Comparison of ENCODE assay signal across 12 cellular contexts in the genomic region with DNA sequence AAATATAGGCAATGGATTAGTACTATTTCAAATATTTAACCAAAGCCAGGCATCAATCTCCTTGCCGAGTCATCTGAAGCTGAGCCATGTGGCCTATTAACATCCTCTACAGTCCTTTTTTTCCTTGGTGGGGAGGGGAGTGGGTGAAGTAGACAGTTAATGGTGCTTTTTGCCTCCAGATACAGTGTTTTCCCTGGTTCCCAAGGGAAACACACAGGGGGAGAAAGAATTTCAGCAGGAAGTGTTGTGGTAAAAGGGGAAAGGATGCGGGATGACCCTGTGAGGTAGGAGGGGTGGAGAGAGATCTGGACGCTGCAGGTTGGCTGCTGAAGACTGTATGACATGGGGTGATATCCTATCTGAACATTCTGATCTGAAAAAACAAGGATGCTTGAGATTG. TPM values are rescaled to one million over a fixed set of nuclear protein-coding genes. Genes with fewer than 3 reads are reported as not detected.
DNase-seq lines count a peak whose midpoint lies in the region; FAIRE-seq and TF ChIP-seq lines count a peak whose summit lies in the region.
"Had no signal": no experiment of that assay in that cellular context is flagged by ENCODE, and none has a peak within 500 bp of the region (broad histone marks: within the 10 kb centered on the region; RNA-seq: fewer than 3 reads in every experiment).

No MANE protein-coding gene starts in this region.

- TF ChIP-seq CTCF in right atrium auricular region (IDR thresholded peaks at IDR 0.05), result no peak
- no peak for TF ChIP-seq CTCF in vagina (IDR thresholded peaks at IDR 0.05)

- H3K9me3 ChIP-seq in right atrium auricular region, result no peaks in the 10 kb centered on the region
- H3K9me3 ChIP-seq in vagina, result no peaks in the 10 kb centered on the region
- H3K9me3 ChIP-seq in effector memory CD4-positive, alpha-beta T cell (ENCODE audit: control insufficient read depth, low read length), result no peaks in the 10 kb centered on the region
- no peaks in the 10 kb centered on the region for H3K9me3 ChIP-seq in small intestine (ENCODE audit: control insufficient read depth, low read depth)

- H3K4me1 ChIP-seq in right atrium auricular region, result peaks cover 0 to 38% of the 10 kb centered on the region in 2 donors
- H3K4me1 ChIP-seq in vagina, result peaks cover 28% of the 10 kb centered on the region
- H3K4me1 ChIP-seq in effector memory CD4-positive, alpha-beta T cell (ENCODE audit: control insufficient read depth, insufficient read depth, low read length, poor library complexity, severe bottlenecking), result no peaks in the 10 kb centered on the region
- no peaks in the 10 kb centered on the region for H3K4me1 ChIP-seq in small intestine (ENCODE audit: control insufficient read depth in 2 of 2, insufficient read depth in 1 of 2, low read depth in 1 of 2, low read length in 1 of 2)

- H3K36me3 ChIP-seq in right atrium auricular region, result no peaks in the 10 kb centered on the region
- no peaks in the 10 kb centered on the region for H3K36me3 ChIP-seq in vagina
- H3K36me3 ChIP-seq in effector memory CD4-positive, alpha-beta T cell (ENCODE audit: control insufficient read depth, insufficient read depth, low read length), result peaks cover 11% of the 10 kb centered on the region
- peaks cover 0 to 3% of the 10 kb centered on the region in 2 donors for H3K36me3 ChIP-seq in small intestine (ENCODE audit: control insufficient read depth in 2 of 2, insufficient read depth in 2 of 2, low read length in 2 of 2)

- H3K27ac ChIP-seq in right atrium auricular region, result peak overlapping the region; percentile 34 to 68
- peak overlapping the region; percentile 73 for H3K27ac ChIP-seq in layer of hippocampus (ENCODE audit: low read depth, low read length)
- H3K27ac ChIP-seq in vagina, result peak overlapping the region; percentile 31
- no peak overlapping the region for H3K27ac ChIP-seq in effector memory CD4-positive, alpha-beta T cell (ENCODE audit: insufficient read depth, low read length, poor library complexity, severe bottlenecking)
- H3K27ac ChIP-seq in small intestine (ENCODE audit: low read depth in 1 of 2, low read length in 1 of 2), result no peak overlapping the region
- H3K27ac ChIP-seq: HL-60 had no signal

- H3K27me3 ChIP-seq in right atrium auricular region (no peaks in the 10 kb centered on the region), layer of hippocampus (ENCODE audit: control insufficient read depth, insufficient read depth, low read length) (no peaks in the 10 kb centered on the region), vagina (no peaks in the 10 kb centered on the region), small intestine (ENCODE audit: control insufficient read depth in 2 of 2, insufficient read depth in 2 of 2, low read length in 2 of 2) (no peaks in the 10 kb centered on the region)
- no peaks in the 10 kb centered on the region for H3K27me3 ChIP-seq in effector memory CD4-positive, alpha-beta T cell (replicated peaks; ENCODE audit: control insufficient read depth, insufficient read depth, low read length, poor library complexity, severe bottlenecking)

- intact Hi-C loops in cardiac septum (cut with DNase I) (no loop called here), vagina (cut with DNase I) (no loop called here)

- DNase-seq in right atrium auricular region (ENCODE audit: low spot score) (no peak), cardiac septum (ENCODE audit: low spot score) (no peak), brain pericyte (ENCODE audit: low read depth, low spot score) (peak; percentile 85), vagina (ENCODE audit: extremely low spot score in 2 of 2) (no peak), G401 (ENCODE audit: low spot score) (no peak), small intestine (no peak)
- no peak for DNase-seq in effector memory CD4-positive, alpha-beta T cell
- DNase-seq: activated B cell treated with CpG ODN at 0.5 μM for 24 hours, DMS79 treated with DMSO at 0.1 percent for 48 hours, left colon had no signal

- TF ChIP-seq POLR2A in vagina (IDR thresholded peaks at IDR 0.05), result no peak

- 57 to 71% (median 59%) methylated on average over 3 of the region's 3 CpGs for WGBS in small intestine, 3 donors

- H3K4me3 ChIP-seq in right atrium auricular region (no peak overlapping the region), vagina (no peak overlapping the region), small intestine (ENCODE audit: low read depth in 1 of 2, low read length in 2 of 2) (no peak overlapping the region)
- no peak overlapping the region for H3K4me3 ChIP-seq in effector memory CD4-positive, alpha-beta T cell (ENCODE audit: insufficient read depth, low read depth, low read length, poor library complexity, severe bottlenecking)

- in situ Hi-C loops in G401 (cut with HindIII; ENCODE audit: low sequenced_read_pairs), result no loop called here

- FAIRE-seq in small intestine (lab: Jason Lieb, UNC), result no peak

RNA-seq across cellular contexts. Expression of a gene that starts 9.6 kb away (rescaled TPM):
- total RNA-seq in right atrium auricular region (not detected), cardiac septum (not detected), vagina (not detected)
- total RNA-seq in G401 (2014; rRNA removed; shearing (Covaris generic)), result not detected in 2 replicates
- not detected for polyA plus RNA-seq in small intestine
- total RNA-seq: activated B cell treated with CpG ODN at 0.5 μM for 24 hours, left colon had no signal

RNA-seq across cellular contexts. Expression of a gene that starts 40.8 kb away (rescaled TPM):
- total RNA-seq in right atrium auricular region (10 to 100 TPM; 10.7 to 11.1 TPM), cardiac septum (15.1 TPM), vagina (7.6 TPM)
- total RNA-seq in G401 (2014; rRNA removed; shearing (Covaris generic)), result 13.0 and 13.3 TPM in 2 replicates
- 10 to 100 TPM in 2 of 3 donors, 1 to 10 TPM in 1; 5.4 to 16.5 (median 12.7) TPM for polyA plus RNA-seq in small intestine

Comparison
In these comparisons a context has a peak if more than half of its experiments do, and no peak if none do; other contexts are left out.
1. H3K27ac ChIP-seq: peak in right atrium auricular region (2 of 2), layer of hippocampus (single experiment) and vagina (single experiment); none in effector memory CD4-positive, alpha-beta T cell (single experiment) and small intestine (0 of 2).